ENCODE assay signal across 20 cellular contexts in the genomic region with DNA sequence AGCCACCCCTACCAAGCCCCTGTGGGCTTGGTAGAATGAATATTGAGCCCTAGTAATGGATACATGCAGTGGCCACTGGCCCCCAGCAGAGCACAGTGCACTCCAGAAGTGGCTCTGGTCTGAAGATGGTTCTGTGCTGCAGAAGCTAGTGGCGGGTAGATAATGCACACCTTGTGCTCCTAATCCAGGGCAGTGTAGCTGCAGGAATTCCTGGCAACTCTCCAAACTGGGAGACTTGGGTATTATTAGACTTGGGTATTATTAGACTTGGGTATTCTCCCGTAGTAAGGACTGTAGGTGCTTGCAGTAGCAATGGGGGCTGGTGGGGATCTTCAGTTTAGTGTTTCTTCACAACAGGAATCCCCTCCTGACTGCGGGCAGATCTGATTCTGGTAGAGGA.
"Had no signal": no experiment of that assay in that cellular context is flagged by ENCODE, and none has a peak within 500 bp of the region (broad histone marks: within the 10 kb centered on the region; RNA-seq: fewer than 3 reads in every experiment).

No MANE protein-coding gene starts in this region.

- H3K36me3 ChIP-seq: gastroesophageal sphincter, prostate gland, sigmoid colon, thyroid gland had no signal

- H3K4me1 ChIP-seq: gastroesophageal sphincter, prostate gland, sigmoid colon, thyroid gland had no signal

- H3K4me3 ChIP-seq: gastroesophageal sphincter, mucosa of descending colon, prostate gland, sigmoid colon, thyroid gland had no signal

- DNase-seq: activated B cell treated with CpG ODN at 0.5 μM for 24 hours; activated CD4-positive, alpha-beta T cell treated with anti-CD3 and anti-CD28 coated beads for 48 hours; activated effector memory CD4-positive, alpha-beta T cell treated with anti-CD3 and anti-CD28 coated beads, Interleukin-2, amount 50 U/mL, for 16 hours; activated naive CD4-positive, alpha-beta T cell treated with anti-CD3 and anti-CD28 coated beads, Interleukin-2, amount 50 U/mL, for 16 hours; activated T-cell treated with anti-CD3 and anti-CD28 coated beads, Interleukin-2, amount 50 U/mL, for 72 hours; aorta; cerebellar nuclear complex; effector CD4-positive, alpha-beta T cell; mesenchymal stem cell; mucosa of descending colon; naive thymus-derived CD4-positive, alpha-beta T cell; sigmoid colon; stimulated activated CD8-positive, alpha-beta memory T cell treated with anti-CD3 and anti-CD28 coated beads, Interleukin-4, amount 100 ng/mL, for 48 hours; stimulated activated naive CD4-positive, alpha-beta T cell treated with Interleukin-2 at 50 U/mL for 16 hours; T-helper 1 cell; T-helper 9 cell; thyroid gland had no signal

- H3K27ac ChIP-seq: gastroesophageal sphincter, prostate gland, sigmoid colon, thyroid gland had no signal

- H3K27me3 ChIP-seq: gastroesophageal sphincter, sigmoid colon, thyroid gland had no signal

- H3K9me3 ChIP-seq: mucosa of descending colon, prostate gland, sigmoid colon, thyroid gland had no signal

- ATAC-seq: activated T-cell treated with anti-CD3 and anti-CD28 coated beads, Interleukin-2, amount 50 U/mL, for 72 hours; esophagus mucosa; gastroesophageal sphincter; mucosa of descending colon; naive thymus-derived CD4-positive, alpha-beta T cell had no signal
